22 cellular contexts compared by ENCODE assay signal in the genomic region with DNA sequence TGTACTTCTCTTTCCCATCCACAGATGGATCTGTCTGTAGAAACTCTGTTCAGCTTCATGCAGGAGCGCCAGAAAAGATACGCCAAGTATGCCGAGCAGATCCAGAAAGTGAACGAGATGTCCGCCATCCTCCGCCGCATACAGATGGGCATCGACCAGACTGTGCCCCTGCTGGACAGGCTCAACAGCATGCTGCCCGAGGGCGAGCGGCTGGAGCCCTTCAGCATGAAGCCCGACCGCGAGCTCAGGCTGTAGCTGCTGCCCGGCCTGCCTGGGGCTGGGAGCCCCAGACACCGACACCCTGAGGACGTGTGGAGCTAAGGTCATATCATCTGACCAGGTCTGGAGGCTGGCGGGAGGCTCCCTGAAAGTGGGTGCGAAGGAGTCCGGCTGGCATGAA.
DNase-seq lines count a peak whose midpoint lies in the region; ATAC-seq lines count a peak whose summit lies in the region.
"Had no signal": no experiment of that assay in that cellular context is flagged by ENCODE, and none has a peak within 500 bp of the region (broad histone marks: within the 10 kb centered on the region; RNA-seq: fewer than 3 reads in every experiment).

No MANE protein-coding gene starts in this region.

- H3K27ac Mint-ChIP-seq in activated CD4-positive, alpha-beta T cell treated with anti-CD3 and anti-CD28 coated beads for 36 hours: peak overlapping the region; percentile 55
- peak overlapping the region; percentile 88 for H3K27ac Mint-ChIP-seq in activated naive CD8-positive, alpha-beta T cell treated with anti-CD3 and anti-CD28 coated beads, Interleukin-2, amount 50 U/mL, for 24 hours
- H3K27ac Mint-ChIP-seq: B cell had no signal

- H2BK120ac ChIP-seq in trophoblast cell (ENCODE audit: insufficient read depth, low read length, poor library complexity): no peak overlapping the region

- peaks cover 89% of the 10 kb centered on the region for H3K4me1 Mint-ChIP-seq in activated CD4-positive, alpha-beta T cell treated with anti-CD3 and anti-CD28 coated beads for 36 hours
- H3K4me1 Mint-ChIP-seq in activated naive CD8-positive, alpha-beta T cell treated with anti-CD3 and anti-CD28 coated beads, Interleukin-2, amount 50 U/mL, for 24 hours: peaks cover 83% of the 10 kb centered on the region

- H3K4me1 ChIP-seq in trophoblast cell (ENCODE audit: control insufficient read depth in 1 of 2, insufficient read depth in 2 of 2, low read length in 2 of 2): peaks cover 5 to 9% of the 10 kb centered on the region in 2 experiments
- H3K4me1 ChIP-seq: ascending aorta, pancreas had no signal

- H3K27ac ChIP-seq in trophoblast cell (ENCODE audit: low read depth, low read length): no peak overlapping the region
- H3K27ac ChIP-seq: ascending aorta, pancreas, right lobe of liver had no signal

- ATAC-seq in activated CD4-positive, alpha-beta T cell treated with anti-CD3 and anti-CD28 coated beads for 36 hours: no peak
- ATAC-seq in activated naive CD8-positive, alpha-beta T cell treated with anti-CD3 and anti-CD28 coated beads, Interleukin-2, amount 50 U/mL, for 24 hours: no peak
- no peak for ATAC-seq in activated CD4-positive, CD25-positive, alpha-beta regulatory T cell treated with anti-CD3 and anti-CD28 coated beads, Interleukin-2, amount 50 U/mL, for 24 hours
- ATAC-seq: PC-3 had no signal

- WGBS in trophoblast cell (ENCODE audit: extremely low coverage, insufficient coverage, insufficient read length): no CpG with 5 or more reads among the region's 20 CpGs

- no peak overlapping the region for H4K91ac ChIP-seq in trophoblast cell (ENCODE audit: low read depth, low read length)

- H3K9ac ChIP-seq in trophoblast cell (ENCODE audit: low read length): no peak overlapping the region

- H3K23ac ChIP-seq in trophoblast cell (ENCODE audit: low read length): no peak overlapping the region

- H4K8ac ChIP-seq in trophoblast cell (ENCODE audit: low read depth, low read length): no peak overlapping the region

- H3K36me3 ChIP-seq in trophoblast cell (ENCODE audit: control insufficient read depth in 1 of 2, insufficient read depth in 2 of 2, low read length in 2 of 2): no peaks in the 10 kb centered on the region
- H3K36me3 ChIP-seq: pancreas, right lobe of liver had no signal

- H4K12ac ChIP-seq in trophoblast cell (ENCODE audit: low read depth, low read length): no peak overlapping the region

- peaks cover 2% of the 10 kb centered on the region for H3K79me1 ChIP-seq in trophoblast cell (ENCODE audit: low read length)

- DNase-seq in activated CD4-positive, alpha-beta T cell treated with anti-CD3 and anti-CD28 coated beads for 36 hours: no peak
- no peak for DNase-seq in activated CD4-positive, alpha-beta T cell treated with anti-CD3 and anti-CD28 coated beads, Interleukin-2, amount 50 U/mL, for 48 hours
- peak; percentile 34 for DNase-seq in ELF-1 (ENCODE audit: low read depth, low spot score)
- DNase-seq in activated naive CD8-positive, alpha-beta T cell treated with anti-CD3 and anti-CD28 coated beads, Interleukin-2, amount 50 U/mL, for 24 hours: no peak
- peak; percentile 59 to 65 for DNase-seq in trophoblast cell
- no peak for DNase-seq in epidermal melanocyte (ENCODE audit: insufficient read length, low spot score)
- no peak for DNase-seq in T-helper 1 cell
- DNase-seq: 8988T, Calu3, left cardiac atrium, NCI-H187, NCI-H345, pancreas, PC-3, right lobe of liver, SIG-M5 had no signal

- H2AK5ac ChIP-seq in trophoblast cell (ENCODE audit: low read length): no peak overlapping the region

- no peak overlapping the region for H3K4me3 Mint-ChIP-seq in activated CD4-positive, alpha-beta T cell treated with anti-CD3 and anti-CD28 coated beads for 36 hours
- H3K4me3 Mint-ChIP-seq in activated naive CD8-positive, alpha-beta T cell treated with anti-CD3 and anti-CD28 coated beads, Interleukin-2, amount 50 U/mL, for 24 hours: no peak overlapping the region
- H3K4me3 Mint-ChIP-seq: B cell; stimulated activated memory B cell treated with anti-CD40 and anti-IgM and Interleukin-4, amounts not matched to agents 10 μg/mL and 1 μg/mL and 100 μg/mL, for 72 hours had no signal

- H3K4me3 ChIP-seq in trophoblast cell (ENCODE audit: low read depth, low read length): no peak overlapping the region
- H3K4me3 ChIP-seq: ascending aorta, pancreas, right lobe of liver, upper lobe of left lung had no signal

- no peak overlapping the region for H3K4ac ChIP-seq in trophoblast cell (ENCODE audit: low read depth, low read length)

- H3K27me3 ChIP-seq in trophoblast cell (ENCODE audit: insufficient read depth, low read length): no peaks in the 10 kb centered on the region
- H3K27me3 ChIP-seq: ascending aorta, pancreas, right lobe of liver, upper lobe of left lung had no signal

- H3K27me3 Mint-ChIP-seq in activated CD4-positive, alpha-beta T cell treated with anti-CD3 and anti-CD28 coated beads for 36 hours: no peaks in the 10 kb centered on the region
- no peaks in the 10 kb centered on the region for H3K27me3 Mint-ChIP-seq in activated naive CD8-positive, alpha-beta T cell treated with anti-CD3 and anti-CD28 coated beads, Interleukin-2, amount 50 U/mL, for 24 hours
- H3K27me3 Mint-ChIP-seq: B cell; natural killer cell treated with Interleukin-12 subunit alpha and Interleukin-12 subunit beta and Interleukin-15 and Interleukin-18, amount 100 ng/mL, for 72 hours; stimulated activated memory B cell treated with anti-CD40 and anti-IgM and Interleukin-4, amounts not matched to agents 10 μg/mL and 1 μg/mL and 100 μg/mL, for 72 hours had no signal

- POLR2A ChIA-PET in activated CD4-positive, alpha-beta T cell treated with anti-CD3 and anti-CD28 coated beads for 36 hours (lab: Charles Lee): interaction anchor here (1.0 to 2.8 kb wide), 3 partner anchors 10 to 24 kb away, joined by 4 to 18 read pairs (median 8); no protein-coding TSS in a partner anchor

- intact Hi-C loops in activated CD4-positive, alpha-beta T cell treated with anti-CD3 and anti-CD28 coated beads for 36 hours (cut with DNase I, micrococcal nuclease): no loop called here

- H2AFZ ChIP-seq in trophoblast cell (ENCODE audit: insufficient read depth, low read length, poor library complexity): no peak overlapping the region

- H2BK5ac ChIP-seq in trophoblast cell (ENCODE audit: low read depth, low read length, poor library complexity): no peak overlapping the region

- H3K4me2 ChIP-seq in trophoblast cell (ENCODE audit: low read length): no peak overlapping the region

- no peak overlapping the region for H3K14ac ChIP-seq in trophoblast cell (ENCODE audit: low read length)

- H3K9me3 Mint-ChIP-seq in activated CD4-positive, alpha-beta T cell treated with anti-CD3 and anti-CD28 coated beads for 36 hours (ENCODE audit: low read depth): no peaks in the 10 kb centered on the region
- H3K9me3 Mint-ChIP-seq in activated naive CD8-positive, alpha-beta T cell treated with anti-CD3 and anti-CD28 coated beads, Interleukin-2, amount 50 U/mL, for 24 hours: peaks cover 3% of the 10 kb centered on the region
- H3K9me3 Mint-ChIP-seq: natural killer cell treated with Interleukin-12 subunit alpha and Interleukin-12 subunit beta and Interleukin-15 and Interleukin-18, amount 100 ng/mL, for 72 hours; stimulated activated memory B cell treated with anti-CD40 and anti-IgM and Interleukin-4, amounts not matched to agents 10 μg/mL and 1 μg/mL and 100 μg/mL, for 72 hours had no signal

- H3K36me3 Mint-ChIP-seq in activated CD4-positive, alpha-beta T cell treated with anti-CD3 and anti-CD28 coated beads for 36 hours (ENCODE audit: low read depth): peaks cover 49% of the 10 kb centered on the region
- H3K36me3 Mint-ChIP-seq in activated naive CD8-positive, alpha-beta T cell treated with anti-CD3 and anti-CD28 coated beads, Interleukin-2, amount 50 U/mL, for 24 hours (ENCODE audit: low read depth): peaks cover 43% of the 10 kb centered on the region

- H3K79me2 ChIP-seq in trophoblast cell (ENCODE audit: control insufficient read depth, insufficient read depth, low read length, poor library complexity): no peaks in the 10 kb centered on the region

- CTCF ChIA-PET in activated CD4-positive, alpha-beta T cell treated with anti-CD3 and anti-CD28 coated beads for 36 hours (lab: Charles Lee): interaction anchor here (0.6 to 3.7 kb wide), 12 partner anchors 8 to 271 kb away, joined by 3 to 17 read pairs (median 4); a partner anchor contains a TSS

- H2BK12ac ChIP-seq in trophoblast cell (ENCODE audit: low read length): no peak overlapping the region

- no peaks in the 10 kb centered on the region for H3K9me3 ChIP-seq in trophoblast cell (ENCODE audit: insufficient read depth, low read depth, low read length)
- H3K9me3 ChIP-seq: ascending aorta, pancreas, right lobe of liver, upper lobe of left lung had no signal

- no peak overlapping the region for H3K18ac ChIP-seq in trophoblast cell (ENCODE audit: low read length)

Comparison
In these comparisons a context has a peak if more than half of its experiments do, and no peak if none do; other contexts are left out.
1. DNase-seq: peak in ELF-1 (single experiment) and trophoblast cell (2 of 2); none in activated CD4-positive, alpha-beta T cell treated with anti-CD3 and anti-CD28 coated beads for 36 hours (single experiment), activated CD4-positive, alpha-beta T cell treated with anti-CD3 and anti-CD28 coated beads, Interleukin-2, amount 50 U/mL, for 48 hours (0 of 2), activated naive CD8-positive, alpha-beta T cell treated with anti-CD3 and anti-CD28 coated beads, Interleukin-2, amount 50 U/mL, for 24 hours (single experiment), epidermal melanocyte (single experiment) and T-helper 1 cell (0 of 5).